In genomic region chr1:26170472-26170821, GRCh38 we compare ENCODE assay signal across 8 cellular contexts. TPM values are rescaled to one million over a fixed set of nuclear protein-coding genes. Genes with fewer than 3 reads are reported as not detected.
DNase-seq lines count a peak whose midpoint lies in the region; TF ChIP-seq lines count a peak whose summit lies in the region.

No MANE protein-coding gene starts in this region.

- H3K4me1 ChIP-seq in liver (ENCODE audit: control insufficient read depth in 4 of 4, insufficient read depth in 4 of 4, low read length in 3 of 4) (peaks cover 6 to 18% (median 7%) of the 10 kb centered on the region in 4 donors), thymus (ENCODE audit: control insufficient read depth, insufficient read depth, low read length) (peaks cover 10% of the 10 kb centered on the region)

- peak overlapping the region; percentile 71 for H3K4me3 ChIP-seq in astrocyte of the spinal cord (ENCODE audit: low read depth, low read length)
- peak overlapping the region; percentile 59 to 90 (median 84) for H3K4me3 ChIP-seq in liver (ENCODE audit: low read depth in 1 of 3, low read length in 3 of 3)
- H3K4me3 ChIP-seq in thymus (ENCODE audit: low read length) = peak overlapping the region; percentile 87

- H3K9me3 Mint-ChIP-seq in activated CD4-positive, alpha-beta T cell treated with anti-CD3 and anti-CD28 coated beads, Interleukin-2, amount 10 ng/mL, durations not matched to agents 7 days and 5 days = no peaks in the 10 kb centered on the region

- H3K4me3 Mint-ChIP-seq in activated CD4-positive, alpha-beta T cell treated with anti-CD3 and anti-CD28 coated beads, Interleukin-2, amount 10 ng/mL, durations not matched to agents 7 days and 5 days = peak overlapping the region; percentile 82

- CTCF ChIA-PET in activated CD4-positive, alpha-beta T cell treated with anti-CD3 and anti-CD28 coated beads, Interleukin-2, amount 10 ng/mL, durations not matched to agents 7 days and 5 days (lab: Charles Lee) = interaction anchor here (0.6 to 3.5 kb wide), 34 partner anchors 8 to 194 kb away, joined by 3 to 20 read pairs (median 6); partner anchors contain the start of genes CATSPER4, CEP85, FAM110D and SH3BGRL3

- no peak for TF ChIP-seq RAD21 in liver (IDR thresholded peaks at IDR 0.05)

- H3K27ac ChIP-seq in liver (ENCODE audit: low read depth in 1 of 2, low read length in 2 of 2) (no peak overlapping the region), thymus (ENCODE audit: low read depth) (no peak overlapping the region)

- in situ Hi-C loops in astrocyte of the spinal cord (cut with HindIII; ENCODE audit: low sequenced_read_pairs) = no loop called here

- no peak for TF ChIP-seq CTCF in astrocyte of the spinal cord (IDR thresholded peaks at IDR 0.05; ENCODE audit: low read depth, low read length)
- no peak for TF ChIP-seq CTCF in liver (IDR thresholded peaks at IDR 0.05; ENCODE audit: low read depth, low read length, missing input control)

- POLR2A ChIA-PET in activated CD4-positive, alpha-beta T cell treated with anti-CD3 and anti-CD28 coated beads, Interleukin-2, amount 10 ng/mL, durations not matched to agents 7 days and 5 days (lab: Charles Lee) = interaction anchor here (1.6 kb wide), 1 partner anchor 21 kb away, joined by 5 read pairs; no protein-coding TSS in a partner anchor

- H3K36me3 ChIP-seq in liver (ENCODE audit: control insufficient read depth in 4 of 4, insufficient read depth in 3 of 4, low read depth in 1 of 4, low read length in 3 of 4) (no peaks in the 10 kb centered on the region), thymus (ENCODE audit: control insufficient read depth, insufficient read depth) (peaks cover 3% of the 10 kb centered on the region)

- peaks cover 28% of the 10 kb centered on the region for H3K4me1 Mint-ChIP-seq in activated CD4-positive, alpha-beta T cell treated with anti-CD3 and anti-CD28 coated beads, Interleukin-2, amount 10 ng/mL, durations not matched to agents 7 days and 5 days

- DNase-seq in activated CD4-positive, alpha-beta T cell treated with anti-CD3 and anti-CD28 coated beads, Interleukin-2, amount 10 ng/mL, durations not matched to agents 7 days and 5 days = no peak
- no peak for DNase-seq in activated CD4-positive, alpha-beta T cell treated with anti-CD3 and anti-CD28 coated beads for 48 hours
- no peak for DNase-seq in astrocyte of the spinal cord (ENCODE audit: low read depth, low spot score)
- DNase-seq in NCI-H446 (lab: John Stamatoyannopoulos, UW) = no peak
- DNase-seq in activated CD8-positive, alpha-beta memory T cell treated with anti-CD3 and anti-CD28 coated beads for 24 hours = no peak
- DNase-seq in NCI-H146 (lab: John Stamatoyannopoulos, UW) = no peak

- H3K9me3 ChIP-seq in liver (ENCODE audit: control insufficient read depth in 4 of 4, low read length in 3 of 4) (no peaks in the 10 kb centered on the region), thymus (ENCODE audit: control insufficient read depth) (no peaks in the 10 kb centered on the region)

- H3K27me3 ChIP-seq in liver (ENCODE audit: control insufficient read depth in 4 of 4, insufficient read depth in 4 of 4, low read length in 3 of 4) (no peaks in the 10 kb centered on the region), thymus (ENCODE audit: control insufficient read depth, insufficient read depth) (no peaks in the 10 kb centered on the region)

- H3K27ac Mint-ChIP-seq in activated CD4-positive, alpha-beta T cell treated with anti-CD3 and anti-CD28 coated beads, Interleukin-2, amount 10 ng/mL, durations not matched to agents 7 days and 5 days = peak overlapping the region; percentile 88

- peak overlapping the region; percentile 51 to 90 for H3K9ac ChIP-seq in liver (ENCODE audit: low read depth in 1 of 2, low read length in 2 of 2)

- peaks cover 8% of the 10 kb centered on the region for H3K27me3 Mint-ChIP-seq in activated CD4-positive, alpha-beta T cell treated with anti-CD3 and anti-CD28 coated beads, Interleukin-2, amount 10 ng/mL, durations not matched to agents 7 days and 5 days

- H3K36me3 Mint-ChIP-seq in activated CD4-positive, alpha-beta T cell treated with anti-CD3 and anti-CD28 coated beads, Interleukin-2, amount 10 ng/mL, durations not matched to agents 7 days and 5 days (ENCODE audit: low read depth) = peaks cover 2% of the 10 kb centered on the region

- WGBS in liver = 79% methylated on average over 9 of the region's 9 CpGs
- 90% methylated on average over 9 of the region's 9 CpGs for WGBS in thymus

TF ChIP-seq in liver, 16 proteins besides CTCF, POLR2A, EP300 and RAD21 (continues in another document):
- no peak for TF ChIP-seq REST (IDR thresholded peaks at IDR 0.05)
- no peak for TF ChIP-seq RXRA (IDR thresholded peaks at IDR 0.05)
- TF ChIP-seq, protein P1, sequence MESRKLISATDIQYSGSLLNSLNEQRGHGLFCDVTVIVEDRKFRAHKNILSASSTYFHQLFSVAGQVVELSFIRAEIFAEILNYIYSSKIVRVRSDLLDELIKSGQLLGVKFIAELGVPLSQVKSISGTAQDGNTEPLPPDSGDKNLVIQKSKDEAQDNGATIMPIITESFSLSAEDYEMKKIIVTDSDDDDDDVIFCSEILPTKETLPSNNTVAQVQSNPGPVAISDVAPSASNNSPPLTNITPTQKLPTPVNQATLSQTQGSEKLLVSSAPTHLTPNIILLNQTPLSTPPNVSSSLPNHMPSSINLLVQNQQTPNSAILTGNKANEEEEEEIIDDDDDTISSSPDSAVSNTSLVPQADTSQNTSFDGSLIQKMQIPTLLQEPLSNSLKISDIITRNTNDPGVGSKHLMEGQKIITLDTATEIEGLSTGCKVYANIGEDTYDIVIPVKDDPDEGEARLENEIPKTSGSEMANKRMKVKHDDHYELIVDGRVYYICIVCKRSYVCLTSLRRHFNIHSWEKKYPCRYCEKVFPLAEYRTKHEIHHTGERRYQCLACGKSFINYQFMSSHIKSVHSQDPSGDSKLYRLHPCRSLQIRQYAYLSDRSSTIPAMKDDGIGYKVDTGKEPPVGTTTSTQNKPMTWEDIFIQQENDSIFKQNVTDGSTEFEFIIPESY (IDR thresholded peaks at IDR 0.05) = no peak
- no peak for TF ChIP-seq NR2F2 (IDR thresholded peaks at IDR 0.05)
- no peak for TF ChIP-seq MAX (IDR thresholded peaks at IDR 0.05)
- TF ChIP-seq GABPA (IDR thresholded peaks at IDR 0.05 in 1 of 2, conservative IDR thresholded peaks at IDR 0.05 in 1 of 2) = no peak
- no peak for TF ChIP-seq HNF4G (IDR thresholded peaks at IDR 0.05)
- TF ChIP-seq JUND (IDR thresholded peaks at IDR 0.05) = no peak
- TF ChIP-seq FOXA1 (IDR thresholded peaks at IDR 0.05) = no peak
- TF ChIP-seq HNF4A (conservative IDR thresholded peaks at IDR 0.05) = no peak
- TF ChIP-seq YY1 (IDR thresholded peaks at IDR 0.05) = no peak
- no peak for TF ChIP-seq TAF1 (conservative IDR thresholded peaks at IDR 0.05)
- no peak for TF ChIP-seq ATF3 (IDR thresholded peaks at IDR 0.05)

RNA-seq across cellular contexts. Expression of gene ZNF593, which starts 0.7 kb away (rescaled TPM):
- 10 to 100 TPM; 27.3 to 28.6 TPM for total RNA-seq in activated CD4-positive, alpha-beta T cell treated with anti-CD3 and anti-CD28 coated beads, Interleukin-2, amount 10 ng/mL, durations not matched to agents 7 days and 5 days
- 10 to 100 TPM in 1 of 2 donors, 1 to 10 TPM in 1; 5.7 to 15.7 TPM for total RNA-seq in liver
- polyA plus RNA-seq in liver (10 to 100 TPM; 44.8 to 81.4 TPM), thymus (79.0 TPM)

RNA-seq across cellular contexts. Expression of gene ZNF593OS, which starts 1.2 kb away (rescaled TPM):
- not detected for total RNA-seq in activated CD4-positive, alpha-beta T cell treated with anti-CD3 and anti-CD28 coated beads, Interleukin-2, amount 10 ng/mL, durations not matched to agents 7 days and 5 days
- not detected for total RNA-seq in liver
- polyA plus RNA-seq in liver = under 1 TPM; 0.10 to 0.32 TPM
- 0.87 TPM for polyA plus RNA-seq in thymus

RNA-seq across cellular contexts. Expression of gene C1orf232, which starts 1.7 kb away (rescaled TPM):
- not detected for total RNA-seq in activated CD4-positive, alpha-beta T cell treated with anti-CD3 and anti-CD28 coated beads, Interleukin-2, amount 10 ng/mL, durations not matched to agents 7 days and 5 days
- total RNA-seq in liver = not detected
- polyA plus RNA-seq in liver (not detected), thymus (not detected)

RNA-seq across cellular contexts. Expression of gene CNKSR1, which starts 6.8 kb away (rescaled TPM):
- total RNA-seq in activated CD4-positive, alpha-beta T cell treated with anti-CD3 and anti-CD28 coated beads, Interleukin-2, amount 10 ng/mL, durations not matched to agents 7 days and 5 days = 1 to 10 TPM; 6.4 to 7.5 TPM
- 1 to 10 TPM in 1 of 2 donors, under 1 TPM in 1; 0.56 to 1.2 TPM for total RNA-seq in liver
- 1 to 10 TPM in 1 of 2 donors, under 1 TPM in 1; 0.48 to 2.2 TPM for polyA plus RNA-seq in liver
- 9.5 TPM for polyA plus RNA-seq in thymus

RNA-seq across cellular contexts. Expression of gene FAM110D, which starts 11.6 kb away (rescaled TPM):
- total RNA-seq in activated CD4-positive, alpha-beta T cell treated with anti-CD3 and anti-CD28 coated beads, Interleukin-2, amount 10 ng/mL, durations not matched to agents 7 days and 5 days = not detected
- total RNA-seq in liver = under 1 TPM; 0.14 to 0.50 TPM
- under 1 TPM; 0.10 to 0.39 TPM for polyA plus RNA-seq in liver
- polyA plus RNA-seq in thymus = 2.4 TPM
